15 cellular contexts compared by ENCODE assay signal in the genomic region with DNA sequence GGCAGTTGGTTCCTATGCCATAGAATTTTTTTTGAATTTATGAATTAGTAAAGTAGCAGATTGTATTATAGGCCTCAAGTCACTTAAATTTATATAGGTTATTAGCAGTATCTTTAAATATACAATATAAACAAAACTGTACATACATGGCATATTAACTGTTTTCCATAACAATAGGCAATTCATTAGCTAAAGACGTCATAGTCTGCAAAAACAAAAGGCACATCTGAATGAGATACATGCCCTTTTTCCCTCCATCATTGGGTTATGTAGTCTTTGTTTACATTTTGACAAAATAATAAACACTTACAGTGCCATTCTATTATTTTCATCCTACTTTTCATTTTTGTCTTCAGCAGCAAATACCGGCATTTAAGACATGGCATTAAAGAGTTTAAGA. TPM values are rescaled to one million over a fixed set of nuclear protein-coding genes. Genes with fewer than 3 reads are reported as not detected.
DNase-seq lines count a peak whose midpoint lies in the region; ATAC-seq and TF ChIP-seq lines count a peak whose summit lies in the region.
"Had no signal": no experiment of that assay in that cellular context is flagged by ENCODE, and none has a peak within 500 bp of the region (broad histone marks: within the 10 kb centered on the region; RNA-seq: fewer than 3 reads in every experiment).

No MANE protein-coding gene starts in this region.

- DNase-seq in LNCaP clone FGC (ENCODE audit: low read depth) = peak; percentile 30
- DNase-seq in foreskin melanocyte = peak; percentile 42
- DNase-seq in T-helper 2 cell treated with Interferon-gamma antibody and Interleukin-4, amounts not matched to agents 5 μg/mL and 100 μg/mL, for 36 hours (ENCODE audit: low spot score) = no peak
- DNase-seq in CD1c-positive myeloid dendritic cell (ENCODE audit: extremely low spot score) = no peak
- DNase-seq in breast epithelium (ENCODE audit: low spot score in 2 of 2) = no peak
- DNase-seq in sciatic nerve (ENCODE audit: low spot score) = no peak
- DNase-seq: activated CD4-positive, alpha-beta T cell treated with anti-CD3 and anti-CD28 coated beads, Interleukin-2, amount 50 U/mL, for 4 hours; effector CD4-positive, alpha-beta T cell; kidney; NCI-H1694; NCI-H510A; T-helper 9 cell had no signal

- H3K9me3 Mint-ChIP-seq in T-helper 2 cell treated with Interferon-gamma antibody and Interleukin-4, amounts not matched to agents 5 μg/mL and 100 μg/mL, for 36 hours = no peaks in the 10 kb centered on the region
- H3K9me3 Mint-ChIP-seq: activated T-helper 17 cell treated with anti-CD3 and anti-CD28 coated beads, Interleukin-2, amount 50 U/mL, for 72 hours had no signal

- TF ChIP-seq POLR2A in breast epithelium (IDR thresholded peaks at IDR 0.05) = no peak

- H3K4me3 ChIP-seq in LNCaP clone FGC (ENCODE audit: low read depth, low read length) (no peak overlapping the region), neutrophil (ENCODE audit: low read depth in 1 of 2, low read length in 1 of 2) (no peak overlapping the region), breast epithelium (no peak overlapping the region)

- no peaks in the 10 kb centered on the region for H3K27me3 ChIP-seq in neutrophil
- no peaks in the 10 kb centered on the region for H3K27me3 ChIP-seq in breast epithelium

- H3K27ac ChIP-seq in 22Rv1 = peak overlapping the region; percentile 87
- peak overlapping the region; percentile 74 for H3K27ac ChIP-seq in neutrophil
- no peak overlapping the region for H3K27ac ChIP-seq in breast epithelium

- no peak overlapping the region for H3K4me3 Mint-ChIP-seq in T-helper 2 cell treated with Interferon-gamma antibody and Interleukin-4, amounts not matched to agents 5 μg/mL and 100 μg/mL, for 36 hours

- no peak for ATAC-seq in sciatic nerve
- ATAC-seq: activated T-helper 17 cell treated with anti-CD3 and anti-CD28 coated beads, Interleukin-2, amount 50 U/mL, for 72 hours had no signal

- no peak for TF ChIP-seq CTCF in 22Rv1 (IDR thresholded peaks at IDR 0.05)
- no peak for TF ChIP-seq CTCF in LNCaP clone FGC (IDR thresholded peaks at IDR 0.05; ENCODE audit: control insufficient read depth, extremely low read depth, insufficient read depth)
- no peak for TF ChIP-seq CTCF in neutrophil (IDR thresholded peaks at IDR 0.05)
- no peak for TF ChIP-seq CTCF in breast epithelium (IDR thresholded peaks at IDR 0.05)

- H3K4me1 ChIP-seq in neutrophil (ENCODE audit: control insufficient read depth in 1 of 2, insufficient read depth in 1 of 2, low read depth in 1 of 2, low read length in 1 of 2) (peaks cover 15 to 16% of the 10 kb centered on the region in 2 experiments), breast epithelium (peaks cover 3 to 6% of the 10 kb centered on the region in 2 donors)

- no peak overlapping the region for H3K27ac Mint-ChIP-seq in T-helper 2 cell treated with Interferon-gamma antibody and Interleukin-4, amounts not matched to agents 5 μg/mL and 100 μg/mL, for 36 hours

- peaks cover 17% of the 10 kb centered on the region for H3K4me1 Mint-ChIP-seq in T-helper 2 cell treated with Interferon-gamma antibody and Interleukin-4, amounts not matched to agents 5 μg/mL and 100 μg/mL, for 36 hours (ENCODE audit: low read depth)

- intact Hi-C loops in breast epithelium (cut with DNase I; ENCODE audit: low total_unique reads) (no loop called here), sciatic nerve (cut with DNase I) (no loop called here)

- H3K36me3 ChIP-seq in neutrophil (peaks cover 79% of the 10 kb centered on the region), breast epithelium (no peaks in the 10 kb centered on the region)

- no peaks in the 10 kb centered on the region for H3K9me3 ChIP-seq in neutrophil
- no peaks in the 10 kb centered on the region for H3K9me3 ChIP-seq in breast epithelium

- peaks cover 29% of the 10 kb centered on the region for H3K36me3 Mint-ChIP-seq in T-helper 2 cell treated with Interferon-gamma antibody and Interleukin-4, amounts not matched to agents 5 μg/mL and 100 μg/mL, for 36 hours (ENCODE audit: low read depth)

- H3K27me3 Mint-ChIP-seq in T-helper 2 cell treated with Interferon-gamma antibody and Interleukin-4, amounts not matched to agents 5 μg/mL and 100 μg/mL, for 36 hours (ENCODE audit: low read depth) = no peaks in the 10 kb centered on the region
- H3K27me3 Mint-ChIP-seq: activated T-helper 17 cell treated with anti-CD3 and anti-CD28 coated beads, Interleukin-2, amount 50 U/mL, for 72 hours had no signal

RNA-seq across cellular contexts. Expression of a gene that starts 1.1 kb away (rescaled TPM):
- total RNA-seq in breast epithelium = 1 to 10 TPM; 5.0 to 8.5 (median 8.3) TPM
- 6.7 TPM for total RNA-seq in sciatic nerve

Comparison
In these comparisons a context has a peak if more than half of its experiments do, and no peak if none do; other contexts are left out.
1. H3K27ac ChIP-seq: peak in 22Rv1 (single experiment) and neutrophil (single experiment); none in breast epithelium (0 of 2).
2. DNase-seq: peak in LNCaP clone FGC (single experiment) and foreskin melanocyte (single experiment); none in T-helper 2 cell treated with Interferon-gamma antibody and Interleukin-4, amounts not matched to agents 5 μg/mL and 100 μg/mL, for 36 hours (single experiment), CD1c-positive myeloid dendritic cell (single experiment), breast epithelium (0 of 2) and sciatic nerve (single experiment).